In the genomic region with DNA sequence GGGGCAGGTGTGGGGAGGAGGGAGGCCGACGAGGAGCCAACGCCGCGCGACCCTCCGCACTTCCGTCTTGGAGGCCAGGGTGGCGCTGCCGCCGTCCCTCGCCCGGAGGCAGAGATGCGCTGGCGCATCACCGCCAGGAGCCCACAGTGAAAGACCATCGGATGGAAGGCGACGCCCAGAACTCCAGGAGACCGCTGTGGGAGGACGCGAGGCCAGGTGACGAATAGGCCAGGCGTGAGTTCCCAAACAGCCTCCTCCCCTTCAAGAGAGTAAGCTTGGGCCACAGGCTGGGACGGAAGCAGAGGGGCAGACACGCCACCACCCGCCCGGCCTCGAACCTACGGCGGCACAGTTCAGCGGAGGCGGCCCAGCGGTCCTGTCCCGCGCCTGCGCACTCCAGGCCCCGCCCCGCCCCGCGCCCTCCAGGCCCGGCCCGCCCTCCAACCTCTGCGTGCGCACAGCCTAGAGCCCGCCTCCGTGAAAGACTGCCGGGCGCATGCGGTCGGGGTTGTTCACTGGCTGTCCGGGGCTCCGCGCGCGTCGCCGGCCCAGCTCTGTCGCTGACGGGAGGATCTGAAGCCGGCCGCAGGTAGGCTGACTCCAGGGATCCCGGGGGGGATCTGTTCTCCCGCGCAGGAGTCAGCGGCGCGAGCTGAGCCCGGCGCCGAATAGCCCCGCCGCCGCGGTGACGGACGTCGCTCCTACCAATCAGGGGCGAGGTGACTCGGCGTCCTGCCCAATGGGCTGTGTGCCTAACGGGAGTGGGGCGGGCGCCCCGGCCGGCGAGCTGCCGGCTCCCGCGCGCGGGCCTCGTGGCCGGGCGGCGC, we compare ENCODE assay signal across 8 cellular contexts. TPM values are rescaled to one million over a fixed set of nuclear protein-coding genes. Genes with fewer than 3 reads are reported as not detected.
DNase-seq lines count a peak whose midpoint lies in the region; ATAC-seq and TF ChIP-seq lines count a peak whose summit lies in the region.

A gene with protein sequence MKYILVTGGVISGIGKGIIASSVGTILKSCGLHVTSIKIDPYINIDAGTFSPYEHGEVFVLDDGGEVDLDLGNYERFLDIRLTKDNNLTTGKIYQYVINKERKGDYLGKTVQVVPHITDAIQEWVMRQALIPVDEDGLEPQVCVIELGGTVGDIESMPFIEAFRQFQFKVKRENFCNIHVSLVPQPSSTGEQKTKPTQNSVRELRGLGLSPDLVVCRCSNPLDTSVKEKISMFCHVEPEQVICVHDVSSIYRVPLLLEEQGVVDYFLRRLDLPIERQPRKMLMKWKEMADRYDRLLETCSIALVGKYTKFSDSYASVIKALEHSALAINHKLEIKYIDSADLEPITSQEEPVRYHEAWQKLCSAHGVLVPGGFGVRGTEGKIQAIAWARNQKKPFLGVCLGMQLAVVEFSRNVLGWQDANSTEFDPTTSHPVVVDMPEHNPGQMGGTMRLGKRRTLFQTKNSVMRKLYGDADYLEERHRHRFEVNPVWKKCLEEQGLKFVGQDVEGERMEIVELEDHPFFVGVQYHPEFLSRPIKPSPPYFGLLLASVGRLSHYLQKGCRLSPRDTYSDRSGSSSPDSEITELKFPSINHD (plus strand): TSS at position 456 of the 827 bp plus-strand sequence. CDS start 3,595 bp downstream, outside the sequence.

- no peaks in the 10 kb centered on the region for H3K9me3 ChIP-seq in H9 (ENCODE audit: control insufficient read depth, low read depth, low read length)

- peak; percentile 96 for DNase-seq in GDM1 (lab: John Stamatoyannopoulos, UW)
- peak; percentile 95 for DNase-seq in H9
- DNase-seq in M059J (ENCODE audit: low read depth): peak; percentile 90
- DNase-seq in activated T-helper 9 cell treated with anti-CD3 and anti-CD28 coated beads, Interleukin-2, amount 50 U/mL, for 16 hours (ENCODE audit: low read depth): peak; percentile 95
- peak; percentile 94 for DNase-seq in fibroblast of pulmonary artery (ENCODE audit: low read depth)
- peak; percentile 95 for DNase-seq in natural killer cell treated with Interleukin-12 subunit alpha and Interleukin-12 subunit beta and Interleukin-15 and Interleukin-18, amount 100 ng/mL, for 72 hours (ENCODE audit: low spot score)
- DNase-seq in stimulated activated naive CD8-positive, alpha-beta T cell treated with anti-CD3 and anti-CD28 coated beads, Interleukin-15, Interleukin-2, amounts not matched to agents 100 U/mL and 50 U/mL, for 24 hours: peak; percentile 98

- peak; percentile 64 for TF ChIP-seq CTCF in H9 (conservative IDR thresholded peaks at IDR 0.05)
- TF ChIP-seq CTCF in fibroblast of pulmonary artery (IDR thresholded peaks at IDR 0.05; ENCODE audit: low read length, missing control alignments): no peak

- H3K36me3 Mint-ChIP-seq in H9 (ENCODE audit: insufficient read depth in 1 of 3, low read depth in 3 of 3): peaks cover 10 to 19% (median 14%) of the 10 kb centered on the region in 3 experiments; a peak in 6 of 7 replicates
- H3K36me3 Mint-ChIP-seq in natural killer cell treated with Interleukin-12 subunit alpha and Interleukin-12 subunit beta and Interleukin-15 and Interleukin-18, amount 100 ng/mL, for 72 hours: peaks cover 18% of the 10 kb centered on the region

- H3K18ac ChIP-seq in H9 (ENCODE audit: insufficient read length, low read depth, low read length): peak within 1 kb of the TSS; percentile 93

- H3K23ac ChIP-seq in H9 (ENCODE audit: insufficient read length, low read depth, low read length): no peak within 1 kb of the TSS

- H3K79me1 ChIP-seq in H9 (ENCODE audit: insufficient read depth, low read depth, low read length, poor library complexity, severe bottlenecking): no peaks in the 10 kb centered on the region

- H2AK5ac ChIP-seq in H9 (ENCODE audit: insufficient read length, low read length): no peak within 1 kb of the TSS

- no peak within 1 kb of the TSS for H3K56ac ChIP-seq in H9 (ENCODE audit: insufficient read length, low read depth, low read length)

- H4K8ac ChIP-seq in H9 (replicated peaks; ENCODE audit: insufficient read length, low read depth, low read length): no peak within 1 kb of the TSS

- peaks cover 20% of the 10 kb centered on the region; the same call in 1 of the 2 replicates for H3K79me2 ChIP-seq in H9 (ENCODE audit: insufficient read depth, low read length)

- no peak within 1 kb of the TSS for H2BK12ac ChIP-seq in H9 (ENCODE audit: insufficient read length, low read depth, low read length)

- no peak within 1 kb of the TSS for H3T11ph ChIP-seq in H9 (ENCODE audit: low read length)

- H3K4me1 ChIP-seq in H9 (ENCODE audit: insufficient read depth, low read length): peaks cover 6% of the 10 kb centered on the region

- no peak within 1 kb of the TSS for H2BK5ac ChIP-seq in H9 (ENCODE audit: insufficient read length, low read length)

- H4K91ac ChIP-seq in H9 (ENCODE audit: insufficient read length, low read depth, low read length): no peak within 1 kb of the TSS

- no peak within 1 kb of the TSS for H2BK15ac ChIP-seq in H9 (ENCODE audit: low read depth, low read length)

- H3K14ac ChIP-seq in H9 (ENCODE audit: insufficient read depth, low read length): peak within 1 kb of the TSS; percentile 95

- no peaks in the 10 kb centered on the region for H3K27me3 ChIP-seq in H9 (ENCODE audit: insufficient read depth, low read length)

- WGBS in H9 (ENCODE audit: extremely low coverage, insufficient read length, low lambda C conversion rate): no CpG with 5 or more reads among the region's 96 CpGs

- H3K27ac Mint-ChIP-seq in H9: peak within 1 kb of the TSS; percentile 94 to 96 (median 94)
- peak within 1 kb of the TSS; percentile 86 to 93 for H3K27ac Mint-ChIP-seq in natural killer cell treated with Interleukin-12 subunit alpha and Interleukin-12 subunit beta and Interleukin-15 and Interleukin-18, amount 100 ng/mL, for 72 hours

- ATAC-seq in natural killer cell treated with Interleukin-12 subunit alpha and Interleukin-12 subunit beta and Interleukin-15 and Interleukin-18, amount 100 ng/mL, for 72 hours: peak; percentile 93 to 95
- ATAC-seq in stimulated activated naive CD8-positive, alpha-beta T cell treated with anti-CD3 and anti-CD28 coated beads, Interleukin-15, Interleukin-2, amounts not matched to agents 100 U/mL and 50 U/mL, for 24 hours: peak; percentile 89

- peak within 1 kb of the TSS; percentile 98 for H3K4me2 ChIP-seq in H9 (ENCODE audit: insufficient read depth, insufficient read length, low read length)

- H3K4ac ChIP-seq in H9 (ENCODE audit: low read depth, low read length): no peak within 1 kb of the TSS

- H3K9me3 Mint-ChIP-seq in H9: no peaks in the 10 kb centered on the region
- no peaks in the 10 kb centered on the region for H3K9me3 Mint-ChIP-seq in natural killer cell treated with Interleukin-12 subunit alpha and Interleukin-12 subunit beta and Interleukin-15 and Interleukin-18, amount 100 ng/mL, for 72 hours

- peak within 1 kb of the TSS; percentile 5 for H3K27ac ChIP-seq in H9 (ENCODE audit: insufficient read length, low read depth, low read length)

- peak within 1 kb of the TSS; percentile 63 for H3K4me3 ChIP-seq in fibroblast of pulmonary artery (replicated peaks; ENCODE audit: low read depth, low read length)

- H2BK120ac ChIP-seq in H9 (ENCODE audit: low read depth, low read length, poor library complexity, severe bottlenecking): no peak within 1 kb of the TSS

- peak; percentile 84 for TF ChIP-seq POLR2A in Raji (IDR thresholded peaks at IDR 0.05; ENCODE audit: insufficient read depth, low read depth, low read length)

- H4K5ac ChIP-seq in H9 (ENCODE audit: insufficient read length, low read depth, low read length): no peak within 1 kb of the TSS

- peaks cover 18 to 24% of the 10 kb centered on the region in 2 experiments for H3K4me1 Mint-ChIP-seq in H9
- peaks cover 23 to 29% of the 10 kb centered on the region in 2 donors for H3K4me1 Mint-ChIP-seq in natural killer cell treated with Interleukin-12 subunit alpha and Interleukin-12 subunit beta and Interleukin-15 and Interleukin-18, amount 100 ng/mL, for 72 hours (ENCODE audit: low read depth in 2 of 2)

- peak within 1 kb of the TSS; percentile 79 to 86 for H3K4me3 Mint-ChIP-seq in H9
- peak within 1 kb of the TSS; percentile 99 for H3K4me3 Mint-ChIP-seq in natural killer cell treated with Interleukin-12 subunit alpha and Interleukin-12 subunit beta and Interleukin-15 and Interleukin-18, amount 100 ng/mL, for 72 hours

- H2AFZ ChIP-seq in H9 (ENCODE audit: low read length): no peak within 1 kb of the TSS

- no peaks in the 10 kb centered on the region for H4K20me1 ChIP-seq in H9 (ENCODE audit: control insufficient read depth, insufficient read depth, insufficient read length)

- H2BK20ac ChIP-seq in H9 (ENCODE audit: low read depth, low read length, poor library complexity, severe bottlenecking): no peak within 1 kb of the TSS

- peaks cover 7% of the 10 kb centered on the region for H3K23me2 ChIP-seq in H9 (ENCODE audit: insufficient read length, low read depth, low read length, poor library complexity, severe bottlenecking)

- no peaks in the 10 kb centered on the region for H3K27me3 Mint-ChIP-seq in H9 (ENCODE audit: low read depth)
- H3K27me3 Mint-ChIP-seq in natural killer cell treated with Interleukin-12 subunit alpha and Interleukin-12 subunit beta and Interleukin-15 and Interleukin-18, amount 100 ng/mL, for 72 hours: no peaks in the 10 kb centered on the region

- H3K9ac ChIP-seq in H9 (ENCODE audit: extremely low read depth, insufficient read length, low read length): peak within 1 kb of the TSS; percentile 81

RNA-seq across cellular contexts. Expression of the gene that starts here (rescaled TPM):
- total RNA-seq in H9 (2021): 100 and 105 TPM in 2 replicates
- 51.6 and 76.0 TPM in 2 replicates for total RNA-seq in M059J (2014; rRNA removed; shearing (Covaris generic))
- 100 to 1,000 TPM in 1 of 2 donors, 10 to 100 TPM in 1; 83.1 to 152 TPM for total RNA-seq in natural killer cell treated with Interleukin-12 subunit alpha and Interleukin-12 subunit beta and Interleukin-15 and Interleukin-18, amount 100 ng/mL, for 72 hours

Comparison
In these comparisons a context has a peak if more than half of its experiments do, and no peak if none do; other contexts are left out.
1. Peak in every context shown above with its lines: DNase-seq, ATAC-seq, H3K4me3 ChIP-seq and H3K27ac ChIP-seq.